ENCODE assay signal across 24 cellular contexts in the genomic region with DNA sequence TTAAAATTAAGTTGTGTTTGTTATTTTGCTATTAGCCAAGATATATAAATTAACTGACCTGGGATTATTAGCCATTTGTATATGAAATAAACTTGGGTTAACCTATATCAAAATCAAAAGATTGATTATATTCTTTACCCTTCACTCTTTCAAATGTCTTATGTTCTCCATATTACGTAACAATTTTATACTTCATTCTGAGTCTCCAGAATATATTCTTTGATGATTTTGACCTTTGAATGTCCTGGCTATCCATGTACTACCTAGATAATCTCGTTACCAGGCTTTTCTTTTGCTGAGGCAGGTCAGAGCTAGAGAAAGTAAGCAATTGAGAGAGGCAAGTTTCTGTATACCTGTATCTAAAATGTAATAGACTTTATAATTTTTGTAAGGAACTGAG. TPM values are rescaled to one million over a fixed set of nuclear protein-coding genes. Genes with fewer than 3 reads are reported as not detected.
DNase-seq lines count a peak whose midpoint lies in the region; ATAC-seq and TF ChIP-seq lines count a peak whose summit lies in the region.
"Had no signal": no experiment of that assay in that cellular context is flagged by ENCODE, and none has a peak within 500 bp of the region (broad histone marks: within the 10 kb centered on the region; RNA-seq: fewer than 3 reads in every experiment).

No MANE protein-coding gene starts in this region.

- no peak overlapping the region for H3K4me3 ChIP-seq in left ventricle myocardium inferior
- peak overlapping the region in 3 of 10 donors; percentile 0 to 79 (median 79) for H3K4me3 ChIP-seq in heart right ventricle
- no peak overlapping the region for H3K4me3 ChIP-seq in Peyer's patch
- H3K4me3 ChIP-seq in mesenchymal stem cell (ENCODE audit: insufficient read depth in 1 of 2, low read depth in 1 of 2, low read length in 2 of 2): no peak overlapping the region
- no peak overlapping the region for H3K4me3 ChIP-seq in smooth muscle cell
- no peak overlapping the region for H3K4me3 ChIP-seq in upper lobe of left lung
- H3K4me3 ChIP-seq: spleen, thyroid gland had no signal

- H3K9ac ChIP-seq in mesenchymal stem cell (ENCODE audit: low read length) (peak overlapping the region; percentile 93), smooth muscle cell (ENCODE audit: low read depth) (no peak overlapping the region)

- TF ChIP-seq CTCF in left ventricle myocardium inferior (IDR thresholded peaks at IDR 0.05; ENCODE audit: borderline replicate concordance) (no peak), heart right ventricle (IDR thresholded peaks at IDR 0.05) (no peak), Peyer's patch (IDR thresholded peaks at IDR 0.05) (no peak), smooth muscle cell (IDR thresholded peaks at IDR 0.05; ENCODE audit: borderline replicate concordance, insufficient read depth, poor library complexity, severe bottlenecking) (no peak), upper lobe of left lung (IDR thresholded peaks at IDR 0.05) (no peak)

- no peak overlapping the region for H3K4me2 ChIP-seq in mesenchymal stem cell (ENCODE audit: low read length, poor library complexity, severe bottlenecking)
- H3K4me2 ChIP-seq in smooth muscle cell: peak overlapping the region; percentile 27

- H3K23ac ChIP-seq in mesenchymal stem cell (ENCODE audit: low read length in 2 of 2): no peak overlapping the region

- no peak overlapping the region for H2AFZ ChIP-seq in mesenchymal stem cell (ENCODE audit: low read depth, low read length)
- H2AFZ ChIP-seq in smooth muscle cell (ENCODE audit: low read depth): no peak overlapping the region

- H3K27ac ChIP-seq in left ventricle myocardium inferior (replicated peaks) (peak overlapping the region; percentile 99), heart right ventricle (peak overlapping the region in 2 of 10 donors; percentile 63 to 100), Peyer's patch (peak overlapping the region in 3 of 4 donors; percentile 6 to 19 (median 10)), mesenchymal stem cell (ENCODE audit: low read length, poor library complexity, severe bottlenecking) (no peak overlapping the region), smooth muscle cell (ENCODE audit: low read depth) (no peak overlapping the region), upper lobe of left lung (no peak overlapping the region)
- H3K27ac ChIP-seq: breast epithelium, coronary artery, spleen, thyroid gland had no signal

- no peak overlapping the region for H2BK120ac ChIP-seq in mesenchymal stem cell (ENCODE audit: low read depth, low read length)

- TF ChIP-seq POLR2A in Peyer's patch (IDR thresholded peaks at IDR 0.05) (no peak), upper lobe of left lung (IDR thresholded peaks at IDR 0.05) (no peak)

- H3K4me1 ChIP-seq in left ventricle myocardium inferior: peaks cover 80% of the 10 kb centered on the region
- peaks cover 0 to 71% (median 60%) of the 10 kb centered on the region in 9 donors for H3K4me1 ChIP-seq in heart right ventricle
- H3K4me1 ChIP-seq in Peyer's patch: peaks cover 0 to 40% (median 15%) of the 10 kb centered on the region in 4 donors
- peaks cover 7% of the 10 kb centered on the region for H3K4me1 ChIP-seq in mesenchymal stem cell (ENCODE audit: control insufficient read depth, insufficient read depth, low read depth, low read length)
- H3K4me1 ChIP-seq in smooth muscle cell (ENCODE audit: low read depth): peaks cover 27% of the 10 kb centered on the region
- peaks cover 32 to 43% (median 39%) of the 10 kb centered on the region in 4 donors for H3K4me1 ChIP-seq in upper lobe of left lung
- H3K4me1 ChIP-seq: breast epithelium had no signal

- H3K27me3 ChIP-seq in left ventricle myocardium inferior (ENCODE audit: low read depth): no peaks in the 10 kb centered on the region
- no peaks in the 10 kb centered on the region for H3K27me3 ChIP-seq in heart right ventricle
- H3K27me3 ChIP-seq in Peyer's patch: no peaks in the 10 kb centered on the region
- H3K27me3 ChIP-seq in mesenchymal stem cell (ENCODE audit: control insufficient read depth in 1 of 2, insufficient read depth in 1 of 2, low read length in 2 of 2): no peaks in the 10 kb centered on the region
- no peaks in the 10 kb centered on the region for H3K27me3 ChIP-seq in smooth muscle cell (ENCODE audit: low read depth)
- no peaks in the 10 kb centered on the region for H3K27me3 ChIP-seq in upper lobe of left lung
- H3K27me3 ChIP-seq: breast epithelium, spleen, thyroid gland had no signal

- H3K9me3 ChIP-seq in left ventricle myocardium inferior (replicated peaks) (no peaks in the 10 kb centered on the region), heart right ventricle (no peaks in the 10 kb centered on the region), Peyer's patch (no peaks in the 10 kb centered on the region), mesenchymal stem cell (ENCODE audit: control insufficient read depth, low read length) (no peaks in the 10 kb centered on the region), smooth muscle cell (replicated peaks; ENCODE audit: low read depth) (no peaks in the 10 kb centered on the region), upper lobe of left lung (no peaks in the 10 kb centered on the region)
- H3K9me3 ChIP-seq: breast epithelium, spleen, thyroid gland had no signal

- H4K91ac ChIP-seq in mesenchymal stem cell (ENCODE audit: low read length): no peak overlapping the region

- TF ChIP-seq EP300 in upper lobe of left lung (IDR thresholded peaks at IDR 0.05): no peak

- H3K79me2 ChIP-seq in smooth muscle cell (ENCODE audit: low read depth): peaks cover 75% of the 10 kb centered on the region

- no peak overlapping the region for H2BK12ac ChIP-seq in mesenchymal stem cell (ENCODE audit: low read length in 2 of 2)

- H3K4ac ChIP-seq in mesenchymal stem cell (ENCODE audit: low read depth in 1 of 2, low read length in 2 of 2): no peak overlapping the region

- no peaks in the 10 kb centered on the region for H3K79me1 ChIP-seq in mesenchymal stem cell (replicated peaks; ENCODE audit: low read length, poor library complexity, severe bottlenecking)

- H3K14ac ChIP-seq in mesenchymal stem cell (ENCODE audit: low read length in 2 of 2): no peak overlapping the region

- no peak overlapping the region for H2BK15ac ChIP-seq in mesenchymal stem cell (ENCODE audit: low read depth, poor library complexity, severe bottlenecking)

- H4K8ac ChIP-seq in mesenchymal stem cell (ENCODE audit: low read length): no peak overlapping the region

- H3K18ac ChIP-seq in mesenchymal stem cell (ENCODE audit: low read depth in 1 of 2, low read length in 2 of 2): no peak overlapping the region

- intact Hi-C loops in left ventricle myocardium inferior (cut with micrococcal nuclease) (no loop called here), heart right ventricle (cut with DNase I) (loop anchor here in 1 of 10 donors (5.0 kb wide), 1 partner anchor 160 kb away; a partner anchor contains a TSS)

- H3F3A ChIP-seq in smooth muscle cell (ENCODE audit: low read depth): no peaks in the 10 kb centered on the region

- H3K36me3 ChIP-seq in left ventricle myocardium inferior (no peaks in the 10 kb centered on the region), heart right ventricle (no peaks in the 10 kb centered on the region), Peyer's patch (no peaks in the 10 kb centered on the region), mesenchymal stem cell (ENCODE audit: control insufficient read depth in 1 of 2, insufficient read depth in 2 of 2, low read depth in 1 of 2, low read length in 2 of 2) (no peaks in the 10 kb centered on the region), smooth muscle cell (ENCODE audit: low read depth) (no peaks in the 10 kb centered on the region), upper lobe of left lung (no peaks in the 10 kb centered on the region)
- H3K36me3 ChIP-seq: breast epithelium, spleen, thyroid gland had no signal

- WGBS in heart right ventricle, 2 donors: 49 to 68% methylated on average over 2 of the region's 2 CpGs
- WGBS in mesenchymal stem cell: 94% methylated on average over 2 of the region's 2 CpGs
- WGBS in smooth muscle cell (ENCODE audit: low lambda C conversion rate): 96% methylated on average over 2 of the region's 2 CpGs
- 82 to 88% methylated on average over 2 of the region's 2 CpGs for WGBS in upper lobe of left lung, 2 donors

- ATAC-seq in heart right ventricle (no peak), upper lobe of left lung (ENCODE audit: low FRiP score in 2 of 2) (no peak), HG02840 (IDR thresholded peaks at IDR 0.05; ENCODE audit: low FRiP score, unreplicated experiment) (no peak)
- ATAC-seq: left colon had no signal

- DNase-seq in left ventricle myocardium inferior (no peak), heart right ventricle (no peak), Peyer's patch (no peak), mesenchymal stem cell (no peak), smooth muscle cell (lab: John Stamatoyannopoulos, UW; ENCODE audit: unreplicated experiment) (no peak), upper lobe of left lung (no peak), ureter (ENCODE audit: low spot score) (no peak)
- DNase-seq: activated CD4-positive, alpha-beta memory T cell treated with anti-CD3 and anti-CD28 coated beads for 36 hours; activated CD4-positive, CD25-positive, alpha-beta regulatory T cell; activated effector memory CD4-positive, alpha-beta T cell treated with Interleukin-2 at 50 U/mL for 16 hours; DMS79; glutamatergic neuron; left colon; naive B cell; NCI-H2107; NCI-H510A treated with DMSO at 0.1 percent for 48 hours; spleen; stimulated activated CD4-positive, alpha-beta T cell treated with anti-CD3 and anti-CD28 coated beads, Interleukin-4, amount 100 ng/mL, for 24 hours; stimulated activated naive CD4-positive, alpha-beta T cell treated with Interleukin-2 at 50 U/mL for 16 hours; T-helper 9 cell; thyroid gland had no signal

- H2AK5ac ChIP-seq in mesenchymal stem cell (ENCODE audit: low read length, severe bottlenecking): no peak overlapping the region

- peaks cover 75% of the 10 kb centered on the region for H4K20me1 ChIP-seq in smooth muscle cell (ENCODE audit: low read depth)

- H2BK5ac ChIP-seq in mesenchymal stem cell (ENCODE audit: low read depth, low read length, poor library complexity, severe bottlenecking): no peak overlapping the region

RNA-seq across cellular contexts. Expression of a gene that starts 3.6 kb away (rescaled TPM):
- total RNA-seq in left ventricle myocardium inferior (98.8 TPM), heart right ventricle (100 to 1,000 TPM in 5 of 10 donors, 10 to 100 TPM in 5; 79.9 to 122 (median 101) TPM), Peyer's patch (100 to 1,000 TPM in 2 of 4 donors, 10 to 100 TPM in 2; 55.3 to 134 (median 84.4) TPM), smooth muscle cell (23.8 and 30.0 TPM in 2 replicates), upper lobe of left lung (10 to 100 TPM; 20.5 to 71.8 (median 43.7) TPM), ureter (41.2 TPM)
- polyA plus RNA-seq in heart right ventricle (10 to 100 TPM; 27.0 to 29.0 TPM), smooth muscle cell (12.5 and 17.5 TPM in 2 replicates)
- polyA plus RNA-seq in mesenchymal stem cell (2013, experiment 1 of 2): 27.2 TPM
- polyA plus RNA-seq in mesenchymal stem cell (2013, experiment 2 of 2): 27.7 TPM

Comparison
In these comparisons a context has a peak if more than half of its experiments do, and no peak if none do; other contexts are left out.
1. H3K27ac ChIP-seq: peak in left ventricle myocardium inferior (single experiment) and Peyer's patch (3 of 4); none in mesenchymal stem cell (single experiment), smooth muscle cell (single experiment) and upper lobe of left lung (0 of 4).